In genomic region chr4:9442355-9442754, GRCh38 we compare ENCODE assay signal across 15 cellular contexts. TPM values are rescaled to one million over a fixed set of nuclear protein-coding genes. Genes with fewer than 3 reads are reported as not detected.
"Had no signal": no experiment of that assay in that cellular context is flagged by ENCODE, and none has a peak within 500 bp of the region (broad histone marks: within the 10 kb centered on the region; RNA-seq: fewer than 3 reads in every experiment).

No MANE protein-coding gene starts in this region.

RNA-seq across cellular contexts. Expression of gene DEFB131A, which starts 1.9 kb away (rescaled TPM):
- total RNA-seq: stomach, subcutaneous adipose tissue, suprapubic skin, temporal lobe, testis, thoracic aorta, tibial nerve, transverse colon, upper lobe of left lung, upper lobe of right lung, ureter, urinary bladder, uterus, vagina had no signal
- polyA plus RNA-seq: stomach, thymus, urinary bladder had no signal
